ENCODE assay signal across 9 cellular contexts in the genomic region with DNA sequence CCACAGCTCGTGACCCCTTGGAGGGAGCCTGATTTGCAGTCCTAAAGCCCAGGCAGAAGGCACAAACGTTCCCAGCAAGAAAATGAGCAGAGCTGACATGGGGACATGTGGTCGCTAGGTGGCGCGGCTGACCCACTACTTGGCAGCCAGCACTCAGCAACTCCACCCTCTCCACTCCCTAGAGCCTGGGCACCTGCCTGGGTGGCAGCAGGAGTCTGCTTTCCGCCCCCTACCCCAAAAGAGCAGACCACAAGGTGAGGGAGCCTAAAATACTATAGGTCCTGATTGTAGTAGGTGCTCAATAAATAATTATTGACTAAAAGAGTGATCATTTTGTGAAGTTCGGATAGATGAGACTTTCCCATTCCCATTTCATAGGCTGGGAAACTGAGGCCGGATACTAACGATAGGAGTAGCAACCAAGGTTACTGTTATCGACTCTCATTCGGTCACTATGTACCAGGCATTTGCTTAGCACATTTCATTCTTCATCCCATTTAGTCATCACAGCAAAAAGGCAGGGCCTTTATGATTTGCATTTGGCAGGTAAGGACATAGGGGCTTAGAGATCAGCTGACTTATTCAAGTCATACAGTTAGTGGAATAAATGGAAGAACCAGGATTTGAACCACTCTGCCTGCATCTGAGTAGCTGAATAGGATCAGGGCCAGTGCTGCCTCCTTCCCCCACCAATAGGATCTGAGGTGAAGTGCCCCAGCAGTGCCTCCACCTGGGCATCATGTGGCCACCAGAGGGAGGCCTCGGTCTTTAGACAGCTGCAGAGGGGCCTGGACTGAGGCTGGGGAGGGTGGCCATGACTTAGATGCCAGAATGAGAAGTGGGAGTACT. TPM values are rescaled to one million over a fixed set of nuclear protein-coding genes. Genes with fewer than 3 reads are reported as not detected.
DNase-seq lines count a peak whose midpoint lies in the region; ATAC-seq and TF ChIP-seq lines count a peak whose summit lies in the region.
"Had no signal": no experiment of that assay in that cellular context is flagged by ENCODE, and none has a peak within 500 bp of the region (broad histone marks: within the 10 kb centered on the region; RNA-seq: fewer than 3 reads in every experiment).

No MANE protein-coding gene starts in this region.

- H2AK5ac ChIP-seq in IMR-90 (ENCODE audit: low read depth, low read length), result no peak overlapping the region

- BruUV-seq in IMR-90 (replicated peaks; lab: Mats Ljungman, UMichigan), result no TSS peak

- H3K18ac ChIP-seq in IMR-90 (ENCODE audit: low read depth, low read length), result no peak overlapping the region

- no peak for TF ChIP-seq POLR2A in IMR-90 (IDR thresholded peaks at IDR 0.05; ENCODE audit: low read depth, low read length)

- H3K36me3 ChIP-seq in IMR-90 (ENCODE audit: control insufficient read depth, insufficient read depth, low read length) (no peaks in the 10 kb centered on the region), fibroblast of lung (ENCODE audit: control insufficient read depth, insufficient read depth, low read length) (no peaks in the 10 kb centered on the region), thoracic aorta (no peaks in the 10 kb centered on the region)

- H2AFZ ChIP-seq in IMR-90 (replicated peaks; ENCODE audit: low read length, poor library complexity) (no peak overlapping the region), fibroblast of lung (ENCODE audit: low read length) (no peak overlapping the region)

- H3K4me2 ChIP-seq in IMR-90 (ENCODE audit: low read depth, low read length) (no peak overlapping the region), fibroblast of lung (ENCODE audit: extremely low read depth, insufficient read depth, low read length) (no peak overlapping the region)
- H3K4me2 ChIP-seq: BLaER1 treated with 17β-estradiol and CSF1 and Interleukin-3, amounts not matched to agents 10 nM and 100 nM had no signal

- H3K4me1 ChIP-seq in IMR-90 (ENCODE audit: control insufficient read depth, insufficient read depth, low read length) (no peaks in the 10 kb centered on the region), fibroblast of lung (ENCODE audit: control insufficient read depth, extremely low read depth, insufficient read depth, low read length) (no peaks in the 10 kb centered on the region), thoracic aorta (ENCODE audit: control insufficient read depth in 1 of 2, low read depth in 2 of 2) (no peaks in the 10 kb centered on the region)

- no peaks in the 10 kb centered on the region for H3K9me3 ChIP-seq in IMR-90 (ENCODE audit: control insufficient read depth, insufficient read depth, low read length)
- no peaks in the 10 kb centered on the region for H3K9me3 ChIP-seq in fibroblast of lung (ENCODE audit: control insufficient read depth, insufficient read depth, low read depth, low read length)
- H3K9me3 ChIP-seq in thoracic aorta, result no peaks in the 10 kb centered on the region
- H3K9me3 ChIP-seq: BLaER1 treated with 17β-estradiol and CSF1 and Interleukin-3, amounts not matched to agents 10 nM and 100 nM had no signal

- 0% methylated on average over 2 of the region's 12 CpGs; no CpG with 5 or more reads in 1 of the 2 experiments for WGBS in IMR-90 (ENCODE audit: extremely low coverage in 2 of 2, insufficient read length in 1 of 2), 2 experiments

- H4K20me1 ChIP-seq in IMR-90 (ENCODE audit: insufficient read depth, low read length) (no peaks in the 10 kb centered on the region), fibroblast of lung (ENCODE audit: control insufficient read depth, extremely low read depth, insufficient read depth, low read length) (no peaks in the 10 kb centered on the region)

- H4K5ac ChIP-seq in IMR-90 (ENCODE audit: low read depth, low read length), result no peak overlapping the region

- CTCF ChIA-PET in IMR-90 (lab: Yijun Ruan, JAX), result interaction anchor here (0.7 to 2.8 kb wide), 6 partner anchors 12 to 128 kb away, joined by 3 to 24 read pairs (median 4); no protein-coding TSS in a partner anchor

- no peak overlapping the region for H3K14ac ChIP-seq in IMR-90 (replicated peaks; ENCODE audit: low read depth, low read length)

- H3K9ac ChIP-seq in IMR-90 (ENCODE audit: low read depth, low read length) (no peak overlapping the region), fibroblast of lung (ENCODE audit: insufficient read depth, low read length) (no peak overlapping the region)

- no peak overlapping the region for H2AK9ac ChIP-seq in IMR-90 (replicated peaks; ENCODE audit: low read depth, low read length, poor library complexity)

- dilution Hi-C loops in IMR-90 (cut with HindIII; ENCODE audit: low sequenced_read_pairs, unreplicated experiment), result no loop called here

- H3K4me3 ChIP-seq in IMR-90 (ENCODE audit: insufficient read depth, low read depth, low read length), result no peak overlapping the region
- no peak overlapping the region for H3K4me3 ChIP-seq in fibroblast of lung (replicated peaks in 1 of 4; ENCODE audit: control extremely low read depth in 1 of 4, insufficient read depth in 1 of 4, low read depth in 3 of 4, low read length in 4 of 4)
- no peak overlapping the region for H3K4me3 ChIP-seq in thoracic aorta
- H3K4me3 ChIP-seq: BLaER1 treated with 17β-estradiol and CSF1 and Interleukin-3, amounts not matched to agents 10 nM and 100 nM had no signal

- no peak overlapping the region for H2BK15ac ChIP-seq in IMR-90 (ENCODE audit: low read depth, low read length)

- DNase-seq in NCI-H2107 treated with DMSO at 0.1 percent for 48 hours (lab: John Stamatoyannopoulos, UW; ENCODE audit: unreplicated experiment) (peak; percentile 10), NCI-H2107 (lab: John Stamatoyannopoulos, UW) (no peak), IMR-90 (peak; percentile 55), RKO (ENCODE audit: low spot score) (peak; percentile 75), fibroblast of lung (ENCODE audit: low read depth in 2 of 2) (peak; percentile 41 to 66), non-pigmented ciliary epithelial cell (ENCODE audit: low read depth) (peak; percentile 11), thoracic aorta (ENCODE audit: low spot score) (no peak)
- peak; percentile 82 to 86 for DNase-seq in activated T-cell treated with anti-CD3 and anti-CD28 coated beads, Interleukin-2, amount 50 U/mL, for 48 hours

- no peaks in the 10 kb centered on the region for H3K79me2 ChIP-seq in fibroblast of lung (ENCODE audit: control insufficient read depth, insufficient read depth, low read length)

- no peaks in the 10 kb centered on the region for H3K9me1 ChIP-seq in IMR-90 (ENCODE audit: insufficient read depth, low read length)

- in situ Hi-C loops in IMR-90 (cut with MboI; ENCODE audit: low sequenced_read_pairs), result loop anchor here (5.0 to 25.0 kb wide), 2 partner anchors 121 to 396 kb away; no protein-coding TSS in a partner anchor

- H3K27me3 ChIP-seq in IMR-90 (ENCODE audit: control insufficient read depth, insufficient read depth, low read length) (peaks cover 24% of the 10 kb centered on the region), fibroblast of lung (ENCODE audit: control insufficient read depth, insufficient read depth, low read length) (peaks cover 7% of the 10 kb centered on the region), thoracic aorta (replicated peaks; ENCODE audit: insufficient read depth) (no peaks in the 10 kb centered on the region)
- H3K27me3 ChIP-seq: BLaER1 treated with 17β-estradiol and CSF1 and Interleukin-3, amounts not matched to agents 10 nM and 100 nM had no signal

- no peak overlapping the region for H3K23ac ChIP-seq in IMR-90 (ENCODE audit: low read depth, low read length)

- POLR2A ChIA-PET in IMR-90 (lab: Charles Lee; ENCODE audit: unreplicated experiment), result interaction anchor here (0.5 kb wide), 1 partner anchor 9 kb away, joined by 3 read pairs; no protein-coding TSS in a partner anchor

- no peak overlapping the region for H4K91ac ChIP-seq in IMR-90 (ENCODE audit: insufficient read depth, low read depth, low read length)

- TF ChIP-seq CTCF in IMR-90 (conservative IDR thresholded peaks at IDR 0.05; ENCODE audit: low read depth, low read length) (peak; percentile 83), fibroblast of lung (conservative IDR thresholded peaks at IDR 0.05 in 1 of 2, IDR thresholded peaks at IDR 0.05 in 1 of 2; ENCODE audit: low read depth in 1 of 2, low read length in 2 of 2) (peak; percentile 81 to 94), thoracic aorta (IDR thresholded peaks at IDR 0.05) (peak; percentile 73)

- no peak overlapping the region for H2BK120ac ChIP-seq in IMR-90 (ENCODE audit: low read depth, low read length)

- no peak overlapping the region for H3K4ac ChIP-seq in IMR-90 (ENCODE audit: low read depth, low read length)

- H3K27ac ChIP-seq in IMR-90 (ENCODE audit: insufficient read depth, low read length), result no peak overlapping the region
- no peak overlapping the region for H3K27ac ChIP-seq in fibroblast of lung (ENCODE audit: insufficient read depth, low read length)
- no peak overlapping the region for H3K27ac ChIP-seq in thoracic aorta
- H3K27ac ChIP-seq: BLaER1 treated with 17β-estradiol and CSF1 and Interleukin-3, amounts not matched to agents 10 nM and 100 nM had no signal

- ATAC-seq in IMR-90 (ENCODE audit: low read depth), result peak; percentile 99
- peak; percentile 50 for ATAC-seq in thoracic aorta (ENCODE audit: insufficient number of reproducible peaks, low FRiP score, low read depth)

- no peaks in the 10 kb centered on the region for H3K79me1 ChIP-seq in IMR-90 (ENCODE audit: low read depth in 1 of 2, low read length in 2 of 2)

- H2BK5ac ChIP-seq in IMR-90 (ENCODE audit: low read depth, low read length, poor library complexity, severe bottlenecking), result no peak overlapping the region

- no peak overlapping the region for H3K56ac ChIP-seq in IMR-90 (ENCODE audit: extremely low read depth, insufficient read depth, low read length)

- H4K8ac ChIP-seq in IMR-90 (ENCODE audit: low read depth in 2 of 2, low read length in 2 of 2), result no peak overlapping the region

- no peak overlapping the region for H2BK20ac ChIP-seq in IMR-90 (ENCODE audit: low read depth, low read length)

- intact Hi-C loops in IMR-90 (cut with micrococcal nuclease), result loop anchor here (1.0 to 10.0 kb wide), 3 partner anchors 123 to 399 kb away; a partner anchor contains a TSS

- TF ChIP-seq RAD21 in IMR-90 (IDR thresholded peaks at IDR 0.05; ENCODE audit: low read length), result peak; percentile 89

TF ChIP-seq in IMR-90, 13 proteins besides CTCF, POLR2A, EP300 and RAD21:
- TF ChIP-seq SMC3 (IDR thresholded peaks at IDR 0.05; ENCODE audit: low read depth, low read length) (peak; percentile 76), MAZ (IDR thresholded peaks at IDR 0.05; ENCODE audit: borderline replicate concordance, low read depth, low read length) (no peak)

RNA-seq across cellular contexts. Expression of a gene that starts 57.3 kb away (rescaled TPM):
- total RNA-seq in IMR-90 (2012; rRNA removed), result not detected in 2 replicates
- polyA plus RNA-seq in IMR-90 (2012; rRNA removed), result not detected in 2 replicates
- not detected in 2 replicates for polyA plus RNA-seq in IMR-90 (2012; cell fraction: cytosol; rRNA removed)
- polyA plus RNA-seq in IMR-90 (2012; cell fraction: nucleus; rRNA removed; ENCODE audit: low replicate concordance), result not detected in 2 replicates
- not detected in 2 replicates for total RNA-seq in fibroblast of lung
- polyA plus RNA-seq in fibroblast of lung, result not detected in 2 replicates
- polyA plus RNA-seq in fibroblast of lung (2012), result not detected in 2 replicates
- polyA minus RNA-seq in fibroblast of lung (ENCODE audit: low replicate concordance), result not detected in 2 replicates
- total RNA-seq in thoracic aorta, result 1 to 10 TPM in 1 of 2 donors, not detected in 1; 2.8 TPM

Comparison
In these comparisons a context has a peak if more than half of its experiments do, and no peak if none do; other contexts are left out.
1. DNase-seq: peak in NCI-H2107 treated with DMSO at 0.1 percent for 48 hours (single experiment), IMR-90 (single experiment), RKO (single experiment), activated T-cell treated with anti-CD3 and anti-CD28 coated beads, Interleukin-2, amount 50 U/mL, for 48 hours (2 of 2), fibroblast of lung (2 of 2) and non-pigmented ciliary epithelial cell (single experiment); none in NCI-H2107 (single experiment) and thoracic aorta (single experiment).
2. Peak in every context shown above with its lines, with median percentiles within 50 percentile points of each other: CTCF ChIP-seq.